Comparison of ENCODE assay signal across 8 cellular contexts in the genomic region with DNA sequence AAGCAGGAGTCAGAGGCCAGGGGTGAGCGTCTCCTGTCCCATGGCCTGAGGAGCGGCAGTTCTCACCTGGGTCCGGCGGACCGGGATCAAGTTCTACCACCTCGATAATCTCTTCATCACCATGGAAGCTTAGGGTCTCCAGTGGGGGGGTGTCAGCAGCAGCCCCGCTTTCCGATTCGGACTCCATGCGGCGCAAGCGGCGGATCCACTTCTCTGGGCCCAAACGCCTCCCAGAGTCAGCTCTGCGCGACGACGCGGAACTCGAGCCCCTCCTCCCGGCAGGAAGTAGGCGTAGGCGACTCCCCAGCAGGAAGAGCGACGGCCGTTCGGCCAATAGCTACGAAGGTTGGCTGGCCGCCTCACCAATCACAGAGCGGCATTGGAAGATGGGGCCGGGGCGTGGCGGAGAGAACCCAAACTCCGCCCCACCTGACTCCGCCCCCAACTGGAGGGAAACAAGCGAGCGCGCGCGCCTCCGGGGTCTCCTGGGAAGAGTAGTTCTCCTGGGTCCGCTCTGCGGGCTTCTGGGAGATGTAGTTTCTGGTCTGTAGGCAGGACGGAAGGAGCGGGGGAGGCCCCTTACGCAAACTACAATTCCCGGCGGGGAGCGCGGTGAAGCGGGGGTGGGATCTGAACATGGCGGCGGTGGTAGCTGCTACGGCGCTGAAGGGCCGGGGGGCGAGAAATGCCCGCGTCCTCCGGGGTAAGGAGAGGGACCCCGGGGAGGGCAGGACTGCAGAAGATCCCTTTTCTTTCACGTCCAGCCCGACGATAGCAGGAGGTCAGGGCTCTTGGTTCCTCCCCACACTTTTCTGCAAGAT. TPM values are rescaled to one million over a fixed set of nuclear protein-coding genes. Genes with fewer than 3 reads are reported as not detected.
DNase-seq lines count a peak whose midpoint lies in the region; ATAC-seq, FAIRE-seq and TF ChIP-seq lines count a peak whose summit lies in the region.

A gene with protein sequence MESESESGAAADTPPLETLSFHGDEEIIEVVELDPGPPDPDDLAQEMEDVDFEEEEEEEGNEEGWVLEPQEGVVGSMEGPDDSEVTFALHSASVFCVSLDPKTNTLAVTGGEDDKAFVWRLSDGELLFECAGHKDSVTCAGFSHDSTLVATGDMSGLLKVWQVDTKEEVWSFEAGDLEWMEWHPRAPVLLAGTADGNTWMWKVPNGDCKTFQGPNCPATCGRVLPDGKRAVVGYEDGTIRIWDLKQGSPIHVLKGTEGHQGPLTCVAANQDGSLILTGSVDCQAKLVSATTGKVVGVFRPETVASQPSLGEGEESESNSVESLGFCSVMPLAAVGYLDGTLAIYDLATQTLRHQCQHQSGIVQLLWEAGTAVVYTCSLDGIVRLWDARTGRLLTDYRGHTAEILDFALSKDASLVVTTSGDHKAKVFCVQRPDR (minus strand): TSS at position 238 of the 821 bp plus-strand sequence. CDS start 51 bp downstream, at position 187.
A gene with protein sequence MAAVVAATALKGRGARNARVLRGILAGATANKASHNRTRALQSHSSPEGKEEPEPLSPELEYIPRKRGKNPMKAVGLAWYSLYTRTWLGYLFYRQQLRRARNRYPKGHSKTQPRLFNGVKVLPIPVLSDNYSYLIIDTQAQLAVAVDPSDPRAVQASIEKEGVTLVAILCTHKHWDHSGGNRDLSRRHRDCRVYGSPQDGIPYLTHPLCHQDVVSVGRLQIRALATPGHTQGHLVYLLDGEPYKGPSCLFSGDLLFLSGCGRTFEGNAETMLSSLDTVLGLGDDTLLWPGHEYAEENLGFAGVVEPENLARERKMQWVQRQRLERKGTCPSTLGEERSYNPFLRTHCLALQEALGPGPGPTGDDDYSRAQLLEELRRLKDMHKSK (plus strand): TSS at position 620 of the 821 bp plus-strand sequence. CDS start 17 bp downstream, at position 637.

- WGBS in pancreas, 2 donors: 0% methylated on average over 64 of the region's 64 CpGs

- peak; percentile 97 for FAIRE-seq in pancreas (lab: Jason Lieb, UNC)

- peaks cover 39% of the 10 kb centered on the region for H3K4me1 Mint-ChIP-seq in activated naive CD8-positive, alpha-beta T cell treated with anti-CD3 and anti-CD28 coated beads, Interleukin-2, amount 50 U/mL, for 24 hours

- H3K4me3 Mint-ChIP-seq in activated naive CD8-positive, alpha-beta T cell treated with anti-CD3 and anti-CD28 coated beads, Interleukin-2, amount 50 U/mL, for 24 hours: peak within 1 kb of the TSS; percentile 97

- intact Hi-C loops in Right ventricle myocardium superior (cut with DNase I): loop anchor here (5.0 to 10.0 kb wide), 2 partner anchors 83 to 195 kb away; no protein-coding TSS in a partner anchor
- intact Hi-C loops in pancreas (cut with DNase I): loop anchor here in 2 of 3 donors (5.0 to 10.0 kb wide), 2 partner anchors 122 to 125 kb away; partner anchors contain the start of gene CTDSP1 (in 1 of the 2)
- intact Hi-C loops in tibial artery (cut with DNase I; ENCODE audit: low total_unique reads): loop anchor here (5.0 to 10.0 kb wide), 2 partner anchors 55 to 83 kb away; partner anchors contain the start of gene ARPC2

- no peaks in the 10 kb centered on the region for H3K27me3 ChIP-seq in pancreas
- no peaks in the 10 kb centered on the region for H3K27me3 ChIP-seq in tibial artery

- peak within 1 kb of the TSS; percentile 95 for H3K27ac Mint-ChIP-seq in activated naive CD8-positive, alpha-beta T cell treated with anti-CD3 and anti-CD28 coated beads, Interleukin-2, amount 50 U/mL, for 24 hours

- TF ChIP-seq CTCF in GM12865 (IDR thresholded peaks at IDR 0.05; ENCODE audit: insufficient read depth, low read depth, low read length, missing control alignments) (no peak), pancreas (IDR thresholded peaks at IDR 0.05) (no peak), tibial artery (IDR thresholded peaks at IDR 0.05) (peak in 1 of 2 experiments; percentile 26)

- no peaks in the 10 kb centered on the region for H3K9me3 ChIP-seq in pancreas
- no peaks in the 10 kb centered on the region for H3K9me3 ChIP-seq in tibial artery

- H3K9me3 Mint-ChIP-seq in activated naive CD8-positive, alpha-beta T cell treated with anti-CD3 and anti-CD28 coated beads, Interleukin-2, amount 50 U/mL, for 24 hours: no peaks in the 10 kb centered on the region

- peak; percentile 91 for ATAC-seq in HG02763 (IDR thresholded peaks at IDR 0.05; ENCODE audit: unreplicated experiment)
- ATAC-seq in activated naive CD8-positive, alpha-beta T cell treated with anti-CD3 and anti-CD28 coated beads, Interleukin-2, amount 50 U/mL, for 24 hours: peak; percentile 95
- ATAC-seq in Right ventricle myocardium superior (ENCODE audit: poor library complexity): peak; percentile 94
- peak; percentile 81 to 92 (median 87) for ATAC-seq in pancreas

- peak within 1 kb of the TSS; percentile 83 for H3K4me3 ChIP-seq in GM12865 (ENCODE audit: low read depth, low read length)
- H3K4me3 ChIP-seq in pancreas: peak within 1 kb of the TSS; percentile 72 to 91 (median 78)
- peak within 1 kb of the TSS; percentile 77 to 79 for H3K4me3 ChIP-seq in tibial artery

- no peaks in the 10 kb centered on the region for H3K27me3 Mint-ChIP-seq in activated naive CD8-positive, alpha-beta T cell treated with anti-CD3 and anti-CD28 coated beads, Interleukin-2, amount 50 U/mL, for 24 hours

- H3K4me1 ChIP-seq in pancreas: peaks cover 8 to 37% (median 24%) of the 10 kb centered on the region in 3 donors
- H3K4me1 ChIP-seq in tibial artery: peaks cover 0 to 48% (median 38%) of the 10 kb centered on the region in 4 donors

- H3K36me3 ChIP-seq in pancreas (peaks cover 0 to 28% (median 24%) of the 10 kb centered on the region in 3 donors), tibial artery (peaks cover 39 to 47% (median 44%) of the 10 kb centered on the region in 3 donors)

- H3K36me3 Mint-ChIP-seq in activated naive CD8-positive, alpha-beta T cell treated with anti-CD3 and anti-CD28 coated beads, Interleukin-2, amount 50 U/mL, for 24 hours (ENCODE audit: low read depth): peaks cover 22% of the 10 kb centered on the region

- H3K27ac ChIP-seq in pancreas: peak within 1 kb of the TSS; percentile 6 to 71 (median 66)
- H3K27ac ChIP-seq in tibial artery: peak within 1 kb of the TSS; percentile 80 to 99

- DNase-seq in GM12865 (ENCODE audit: low read depth) (peak; percentile 100), NCI-H1417 treated with DMSO at 0.1 percent for 48 hours (lab: John Stamatoyannopoulos, UW) (peak; percentile 90), SW480 (ENCODE audit: low spot score) (peak; percentile 99), Right ventricle myocardium superior (peak; percentile 100), pancreas (peak; percentile 100), tibial artery (peak; percentile 100)
- DNase-seq in activated naive CD8-positive, alpha-beta T cell treated with anti-CD3 and anti-CD28 coated beads, Interleukin-2, amount 50 U/mL, for 24 hours: peak; percentile 100

RNA-seq across cellular contexts. Expression of the first gene that starts in this region (rescaled TPM):
- total RNA-seq in Right ventricle myocardium superior (48.4 TPM), pancreas (10 to 100 TPM; 34.0 to 51.8 (median 39.8) TPM)
- 10 to 100 TPM; 46.8 to 85.5 TPM for polyA plus RNA-seq in pancreas

RNA-seq across cellular contexts. Expression of the second gene that starts in this region (rescaled TPM):
- total RNA-seq in Right ventricle myocardium superior (72.9 TPM), pancreas (10 to 100 TPM; 17.2 to 32.2 (median 21.4) TPM)
- polyA plus RNA-seq in pancreas: 10 to 100 TPM; 48.9 to 89.1 TPM

Comparison
In these comparisons a context has a peak if more than half of its experiments do, and no peak if none do; other contexts are left out.
1. Peak in every context shown above with its lines: DNase-seq, ATAC-seq, H3K4me3 ChIP-seq and H3K27ac ChIP-seq.